Comparison of ENCODE assay signal across 8 cellular contexts in the genomic region with DNA sequence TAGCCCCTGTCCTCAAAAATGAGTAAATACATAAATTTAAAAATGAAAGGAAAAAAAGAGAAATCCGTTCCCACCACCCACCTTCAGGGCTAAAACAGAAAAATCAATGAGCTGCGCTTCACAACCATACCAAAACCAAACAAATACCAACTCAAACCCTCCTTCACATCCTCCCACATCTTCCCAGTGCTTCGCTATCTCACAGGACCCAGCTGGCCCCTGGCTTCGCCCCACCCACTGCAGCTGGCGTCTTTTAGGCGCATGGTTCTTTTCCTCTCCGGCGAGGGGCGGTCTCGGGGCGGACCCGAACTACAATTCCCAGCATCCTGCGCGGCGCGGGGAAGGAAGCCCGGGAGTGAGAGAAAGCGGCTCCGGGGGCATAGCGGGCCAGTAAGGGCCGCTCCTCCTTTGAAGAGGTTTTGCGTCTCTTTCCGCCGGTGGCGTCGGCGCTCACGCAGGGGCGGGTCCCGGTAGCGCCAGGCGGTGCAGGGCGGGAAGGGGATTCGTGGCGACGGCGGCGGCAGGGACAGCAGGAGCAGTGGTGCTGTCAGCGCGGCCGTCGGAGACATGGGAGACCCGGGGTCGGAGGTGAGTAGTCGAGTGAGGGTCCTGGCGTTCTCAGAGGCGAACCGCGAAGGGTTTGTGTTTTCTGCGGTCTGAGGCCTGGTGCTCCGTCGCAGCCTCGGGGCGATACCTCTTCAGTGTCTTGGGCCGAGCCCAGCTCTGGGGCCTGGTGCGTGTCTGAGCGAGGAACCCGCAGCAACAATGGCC. TPM values are rescaled to one million over a fixed set of nuclear protein-coding genes. Genes with fewer than 3 reads are reported as not detected.
A peak's percentile ranks its signal among the peaks of the same experiment; 100 is the strongest.
DNase-seq lines count a peak whose midpoint lies in the region; ATAC-seq lines count a peak whose summit lies in the region.

A gene with protein sequence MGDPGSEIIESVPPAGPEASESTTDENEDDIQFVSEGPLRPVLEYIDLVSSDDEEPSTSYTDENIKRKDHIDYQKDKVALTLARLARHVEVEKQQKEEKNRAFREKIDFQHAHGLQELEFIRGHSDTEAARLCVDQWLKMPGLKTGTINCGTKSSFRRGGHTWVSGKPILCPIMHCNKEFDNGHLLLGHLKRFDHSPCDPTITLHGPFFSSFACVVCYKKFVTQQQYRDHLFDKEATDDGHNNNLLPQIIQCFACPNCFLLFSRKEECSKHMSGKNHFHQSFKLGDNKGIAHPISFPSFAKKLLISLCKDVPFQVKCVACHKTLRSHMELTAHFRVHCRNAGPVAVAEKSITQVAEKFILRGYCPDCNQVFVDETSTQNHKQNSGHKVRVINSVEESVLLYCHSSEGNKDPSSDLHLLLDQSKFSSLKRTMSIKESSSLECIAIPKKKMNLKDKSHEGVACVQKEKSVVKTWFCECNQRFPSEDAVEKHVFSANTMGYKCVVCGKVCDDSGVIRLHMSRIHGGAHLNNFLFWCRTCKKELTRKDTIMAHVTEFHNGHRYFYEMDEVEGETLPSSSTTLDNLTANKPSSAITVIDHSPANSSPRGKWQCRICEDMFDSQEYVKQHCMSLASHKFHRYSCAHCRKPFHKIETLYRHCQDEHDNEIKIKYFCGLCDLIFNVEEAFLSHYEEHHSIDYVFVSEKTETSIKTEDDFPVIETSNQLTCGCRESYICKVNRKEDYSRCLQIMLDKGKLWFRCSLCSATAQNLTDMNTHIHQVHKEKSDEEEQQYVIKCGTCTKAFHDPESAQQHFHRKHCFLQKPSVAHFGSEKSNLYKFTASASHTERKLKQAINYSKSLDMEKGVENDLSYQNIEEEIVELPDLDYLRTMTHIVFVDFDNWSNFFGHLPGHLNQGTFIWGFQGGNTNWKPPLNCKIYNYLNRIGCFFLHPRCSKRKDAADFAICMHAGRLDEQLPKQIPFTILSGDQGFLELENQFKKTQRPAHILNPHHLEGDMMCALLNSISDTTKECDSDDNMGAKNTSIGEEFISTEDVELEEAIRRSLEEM (plus strand): TSS at position 502 of the 771 bp plus-strand sequence. CDS start 66 bp downstream, at position 568.

- DNase-seq in COLO668 (lab: John Stamatoyannopoulos, UW; ENCODE audit: unreplicated experiment) = peak; percentile 94
- DNase-seq in HT1080 (ENCODE audit: low read depth) = peak; percentile 98
- peak; percentile 98 for DNase-seq in NOMO-1 treated with DMSO at 0.1 percent for 48 hours (lab: John Stamatoyannopoulos, UW; ENCODE audit: unreplicated experiment)
- peak; percentile 93 to 94 for DNase-seq in activated CD8-positive, alpha-beta memory T cell treated with anti-CD3 and anti-CD28 coated beads for 4 hours (ENCODE audit: low read depth in 2 of 2)
- peak; percentile 94 to 96 (median 94) for DNase-seq in effector memory CD8-positive, alpha-beta T cell
- DNase-seq in memory B cell (ENCODE audit: low spot score in 2 of 2) = peak; percentile 92
- peak; percentile 95 for DNase-seq in stimulated activated CD8-positive, alpha-beta memory T cell treated with anti-CD3 and anti-CD28 coated beads, Interleukin-12 subunit alpha, Interleukin-12 subunit beta, amount 100 ng/mL, for 24 hours (ENCODE audit: extremely low read depth)

- peaks cover 22 to 33% of the 10 kb centered on the region in 2 donors for H3K4me1 Mint-ChIP-seq in effector memory CD8-positive, alpha-beta T cell (ENCODE audit: low read depth in 2 of 2)
- H3K4me1 Mint-ChIP-seq in memory B cell = peaks cover 20% of the 10 kb centered on the region

- H3K4me3 Mint-ChIP-seq in effector memory CD8-positive, alpha-beta T cell = peak within 1 kb of the TSS; percentile 82 to 85
- H3K4me3 Mint-ChIP-seq in memory B cell = peak within 1 kb of the TSS; percentile 80

- ATAC-seq in GM21360 (IDR thresholded peaks at IDR 0.05; ENCODE audit: unreplicated experiment) (peak; percentile 92), memory B cell (ENCODE audit: low read depth) (peak; percentile 87)
- peak; percentile 90 for ATAC-seq in effector memory CD8-positive, alpha-beta T cell (replicated peaks)

- peaks cover 27% of the 10 kb centered on the region for H3K36me3 Mint-ChIP-seq in effector memory CD8-positive, alpha-beta T cell (ENCODE audit: insufficient read depth)
- peaks cover 6% of the 10 kb centered on the region for H3K36me3 Mint-ChIP-seq in memory B cell

- peak within 1 kb of the TSS; percentile 82 to 88 for H3K27ac Mint-ChIP-seq in effector memory CD8-positive, alpha-beta T cell
- peak within 1 kb of the TSS; percentile 92 for H3K27ac Mint-ChIP-seq in memory B cell

- no peaks in the 10 kb centered on the region for H3K9me3 Mint-ChIP-seq in effector memory CD8-positive, alpha-beta T cell
- no peaks in the 10 kb centered on the region for H3K9me3 Mint-ChIP-seq in memory B cell

- H3K27me3 Mint-ChIP-seq in effector memory CD8-positive, alpha-beta T cell = no peaks in the 10 kb centered on the region
- H3K27me3 Mint-ChIP-seq in memory B cell = no peaks in the 10 kb centered on the region

RNA-seq across cellular contexts. Expression of the gene that starts here (rescaled TPM):
- total RNA-seq in HT1080 (2014; rRNA removed; shearing (Covaris generic)) = 28.1 and 28.6 TPM in 2 replicates
- 15.9 and 21.8 TPM in 2 replicates for polyA plus RNA-seq in HT1080 (2015; cell fraction: cytosol; rRNA removed)
- polyA plus RNA-seq in HT1080 (2015; cell fraction: nucleus; rRNA removed) = 50.9 and 51.8 TPM in 2 replicates

Comparison
In these comparisons a context has a peak if more than half of its experiments do, and no peak if none do; other contexts are left out.
1. Peak in every context shown above with its lines: DNase-seq and ATAC-seq.